ENCODE assay signal across 26 cellular contexts in genomic region chrX:26466387-26466786, GRCh38.
A peak's percentile ranks its signal among the peaks of the same experiment; 100 is the strongest.
DNase-seq lines count a peak whose midpoint lies in the region; ATAC-seq, FAIRE-seq and TF ChIP-seq lines count a peak whose summit lies in the region.
"Had no signal": no experiment of that assay in that cellular context is flagged by ENCODE, and none has a peak within 500 bp of the region (broad histone marks: within the 10 kb centered on the region; RNA-seq: fewer than 3 reads in every experiment).

No MANE protein-coding gene starts in this region.

- TF ChIP-seq EP300 in K562 (IDR thresholded peaks at IDR 0.05; ENCODE audit: low read length) = no peak

- H3K9me1 ChIP-seq in K562 (ENCODE audit: control insufficient read depth, insufficient read depth, low read length) = no peaks in the 10 kb centered on the region

- no peak for ATAC-seq in K562
- ATAC-seq in activated T-cell treated with anti-CD3 and anti-CD28 coated beads, Interleukin-2, amount 50 U/mL, for 4 hours = no peak
- ATAC-seq: A549, GM12878 had no signal

- in situ Hi-C loops in K562 (cut with MboI) = no loop called here

- BruUV-seq in K562 (replicated peaks; lab: Mats Ljungman, UMichigan) = no TSS peak

- no peak for TF ChIP-seq RAD21 in K562 (CRISPR knock-in tag; conservative IDR thresholded peaks at IDR 0.05 in 1 of 2, IDR thresholded peaks at IDR 0.05 in 1 of 2)

- POLR2A ChIA-PET in K562 (lab: Yijun Ruan, JAX) = no interaction called here

- no peak overlapping the region for H3K4me3 ChIP-seq in NB4 (ENCODE audit: low read depth, low read length)
- no peak overlapping the region for H3K4me3 ChIP-seq in K562
- H3K4me3 ChIP-seq in kidney (ENCODE audit: low read length in 2 of 2) = no peak overlapping the region
- H3K4me3 ChIP-seq: A549, BLaER1, GM12878 had no signal

- no peak overlapping the region for H3K4me3 Mint-ChIP-seq in activated T-cell treated with anti-CD3 and anti-CD28 coated beads, Interleukin-2, amount 50 U/mL, for 4 hours
- H3K4me3 Mint-ChIP-seq: CD14-positive monocyte; CD4-positive, alpha-beta memory T cell; CD4-positive, CD25-positive, alpha-beta regulatory T cell; CD8-positive, alpha-beta memory T cell had no signal

- intact Hi-C loops in K562 (cut with micrococcal nuclease) (no loop called here), kidney (cut with DNase I) (no loop called here)

- TF ChIP-seq CTCF in NB4 (IDR thresholded peaks at IDR 0.05; ENCODE audit: low read depth, low read length) = no peak
- no peak for TF ChIP-seq CTCF in K562 (IDR thresholded peaks at IDR 0.05 in 2 of 3, conservative IDR thresholded peaks at IDR 0.05 in 1 of 3; ENCODE audit: insufficient read depth in 2 of 3, low read depth in 1 of 3, low read length in 3 of 3)
- no peak for TF ChIP-seq CTCF in kidney (IDR thresholded peaks at IDR 0.05; ENCODE audit: borderline replicate concordance, extremely low read depth, insufficient read depth)

- DNase-seq in NB4 (ENCODE audit: low read depth) (peak; percentile 0), K562 (ENCODE audit: extremely low read depth in 1 of 4, low spot score in 3 of 4) (peak in 1 of 4 experiments; percentile 4), kidney (no peak)
- DNase-seq in activated naive CD4-positive, alpha-beta T cell (lab: John Stamatoyannopoulos, UW) = no peak
- DNase-seq in activated T-cell treated with anti-CD3 and anti-CD28 coated beads, Interleukin-2, amount 50 U/mL, for 4 hours = no peak
- DNase-seq: BE2C; C1 segment of cervical spinal cord; CD4-positive, alpha-beta memory T cell; CD4-positive, CD25-positive, alpha-beta regulatory T cell; CD8-positive, alpha-beta memory T cell; COR-L47; DMS 273 treated with DMSO at 0.1 percent for 48 hours; DMS153; DMS53; DMS79; DND-41; EL; GDM1 had no signal

- no peak overlapping the region for H3K27ac ChIP-seq in K562 (ENCODE audit: extremely low read depth, low read depth, low read length)
- H3K27ac ChIP-seq in kidney (ENCODE audit: low read depth in 2 of 2, low read length in 2 of 2) = no peak overlapping the region
- H3K27ac ChIP-seq: 22Rv1, A549, BLaER1 had no signal

- TF ChIP-seq POLR2A in NB4 (IDR thresholded peaks at IDR 0.05; ENCODE audit: extremely low read depth, insufficient read length) = no peak
- no peak for TF ChIP-seq POLR2A in K562 (conservative IDR thresholded peaks at IDR 0.05)

- H3K36me3 ChIP-seq in K562 (ENCODE audit: control insufficient read depth, insufficient read depth, low read length) (no peaks in the 10 kb centered on the region), kidney (ENCODE audit: control insufficient read depth in 1 of 2, insufficient read depth in 2 of 2, low read length in 2 of 2) (no peaks in the 10 kb centered on the region)
- H3K36me3 ChIP-seq: BE2C, BLaER1 had no signal

- H3K4me2 ChIP-seq in K562 (ENCODE audit: insufficient read depth, low read length) = no peak overlapping the region
- H3K4me2 ChIP-seq: A549, BLaER1 had no signal

- FAIRE-seq in K562 (lab: Jason Lieb, UNC) (no peak), kidney (lab: Jason Lieb, UNC) (peak; percentile 39)
- FAIRE-seq: A549, GM12878, GM12892, GM18507, GM19239 had no signal

- no peaks in the 10 kb centered on the region for H3K4me1 ChIP-seq in K562 (replicated peaks in 1 of 2; ENCODE audit: control insufficient read depth in 2 of 2, insufficient read depth in 2 of 2, low read length in 2 of 2)
- H3K4me1 ChIP-seq in kidney (ENCODE audit: control insufficient read depth in 1 of 2, insufficient read depth in 1 of 2, low read depth in 1 of 2, low read length in 2 of 2) = no peaks in the 10 kb centered on the region
- H3K4me1 ChIP-seq: A549, BE2C, BLaER1 had no signal

- no peaks in the 10 kb centered on the region for H4K20me1 ChIP-seq in K562 (replicated peaks; ENCODE audit: control insufficient read depth, insufficient read depth, low read length)
- H4K20me1 ChIP-seq: BLaER1 had no signal

- 0% methylated on average over 3 of the region's 4 CpGs for WGBS in K562 (ENCODE audit: insufficient coverage, low coverage, missing lambda C conversion rate)

- H3K9ac ChIP-seq in K562 (ENCODE audit: insufficient read depth in 1 of 2, low read depth in 2 of 2, low read length in 2 of 2) = no peak overlapping the region
- no peak overlapping the region for H3K9ac ChIP-seq in kidney (ENCODE audit: low read length in 2 of 2)
- H3K9ac ChIP-seq: BLaER1 had no signal

- H3K36me3 Mint-ChIP-seq in activated T-cell treated with anti-CD3 and anti-CD28 coated beads, Interleukin-2, amount 50 U/mL, for 4 hours (ENCODE audit: insufficient read depth) = no peaks in the 10 kb centered on the region
- H3K36me3 Mint-ChIP-seq: CD14-positive monocyte; CD4-positive, alpha-beta memory T cell; CD4-positive, CD25-positive, alpha-beta regulatory T cell; CD8-positive, alpha-beta memory T cell had no signal

- no peaks in the 10 kb centered on the region for H3K4me1 Mint-ChIP-seq in activated T-cell treated with anti-CD3 and anti-CD28 coated beads, Interleukin-2, amount 50 U/mL, for 4 hours (ENCODE audit: low read depth)
- H3K4me1 Mint-ChIP-seq: CD14-positive monocyte; CD4-positive, alpha-beta memory T cell; CD4-positive, CD25-positive, alpha-beta regulatory T cell; CD8-positive, alpha-beta memory T cell had no signal

- CTCF ChIA-PET in K562 (lab: Yijun Ruan, JAX; ENCODE audit: low intra/inter-chr PET ratio) = no interaction called here

- no peak overlapping the region for H2AFZ ChIP-seq in K562 (ENCODE audit: low read depth, low read length)

- no peaks in the 10 kb centered on the region for H3K27me3 Mint-ChIP-seq in activated T-cell treated with anti-CD3 and anti-CD28 coated beads, Interleukin-2, amount 50 U/mL, for 4 hours (ENCODE audit: low read depth)
- H3K27me3 Mint-ChIP-seq: CD4-positive, alpha-beta memory T cell; CD4-positive, CD25-positive, alpha-beta regulatory T cell; CD8-positive, alpha-beta memory T cell had no signal

- H3K9me3 ChIP-seq in K562 (replicated peaks; ENCODE audit: control insufficient read depth, insufficient read depth, low read depth, low read length) (no peaks in the 10 kb centered on the region), kidney (ENCODE audit: control insufficient read depth in 1 of 2, low read length in 2 of 2) (no peaks in the 10 kb centered on the region)
- H3K9me3 ChIP-seq: A549, BE2C had no signal

- no peaks in the 10 kb centered on the region for H3K27me3 ChIP-seq in K562 (ENCODE audit: control insufficient read depth in 2 of 2, insufficient read depth in 2 of 2, low read length in 2 of 2)
- H3K27me3 ChIP-seq: BE2C had no signal

- peaks cover 5% of the 10 kb centered on the region for H3K9me3 Mint-ChIP-seq in activated T-cell treated with anti-CD3 and anti-CD28 coated beads, Interleukin-2, amount 50 U/mL, for 4 hours

- no peaks in the 10 kb centered on the region for H3K79me2 ChIP-seq in K562 (ENCODE audit: control insufficient read depth, insufficient read depth, low read length)

TF ChIP-seq in K562, 482 proteins besides CTCF, POLR2A, EP300 and RAD21 (continues in another document):
- no peak for TF ChIP-seq ZNF239 (CRISPR knock-in tag; IDR thresholded peaks at IDR 0.05)
- 0 out of 2 replicates have a peak, but pooled peaks have one; percentile 10 for TF ChIP-seq TAL1 (IDR thresholded peaks at IDR 0.05)
- no peak for TF ChIP-seq TBP (optimal IDR thresholded peaks at IDR 0.05; ENCODE audit: low read depth, low read length)
- no peak for TF ChIP-seq ZNF57 (CRISPR knock-in tag; IDR thresholded peaks at IDR 0.05)
- TF ChIP-seq E2F1 (CRISPR knock-in tag; IDR thresholded peaks at IDR 0.05) = no peak
- peak; percentile 62; the same call in 1 of the 2 replicates for TF ChIP-seq MECOM (CRISPR knock-in tag; IDR thresholded peaks at IDR 0.05)
- no peak for TF ChIP-seq NR2C1 (IDR thresholded peaks at IDR 0.05)
- peak; percentile 64 for TF ChIP-seq NR2C1 (tag; IDR thresholded peaks at IDR 0.05)
- TF ChIP-seq MEIS2 (IDR thresholded peaks at IDR 0.05; ENCODE audit: partially characterized antibody) = peak; percentile 54
- TF ChIP-seq PKNOX1 (IDR thresholded peaks at IDR 0.05) = 0 out of 2 replicates have a peak, but pooled peaks have one; percentile 7
- no peak for TF ChIP-seq ZNF586 (CRISPR knock-in tag; conservative IDR thresholded peaks at IDR 0.05)
- TF ChIP-seq ZNF696 (CRISPR knock-in tag; conservative IDR thresholded peaks at IDR 0.05) = no peak
- TF ChIP-seq ARID3A (IDR thresholded peaks at IDR 0.05; ENCODE audit: borderline replicate concordance, low read depth, low read length) = no peak
